16 cellular contexts compared by ENCODE assay signal in the genomic region with DNA sequence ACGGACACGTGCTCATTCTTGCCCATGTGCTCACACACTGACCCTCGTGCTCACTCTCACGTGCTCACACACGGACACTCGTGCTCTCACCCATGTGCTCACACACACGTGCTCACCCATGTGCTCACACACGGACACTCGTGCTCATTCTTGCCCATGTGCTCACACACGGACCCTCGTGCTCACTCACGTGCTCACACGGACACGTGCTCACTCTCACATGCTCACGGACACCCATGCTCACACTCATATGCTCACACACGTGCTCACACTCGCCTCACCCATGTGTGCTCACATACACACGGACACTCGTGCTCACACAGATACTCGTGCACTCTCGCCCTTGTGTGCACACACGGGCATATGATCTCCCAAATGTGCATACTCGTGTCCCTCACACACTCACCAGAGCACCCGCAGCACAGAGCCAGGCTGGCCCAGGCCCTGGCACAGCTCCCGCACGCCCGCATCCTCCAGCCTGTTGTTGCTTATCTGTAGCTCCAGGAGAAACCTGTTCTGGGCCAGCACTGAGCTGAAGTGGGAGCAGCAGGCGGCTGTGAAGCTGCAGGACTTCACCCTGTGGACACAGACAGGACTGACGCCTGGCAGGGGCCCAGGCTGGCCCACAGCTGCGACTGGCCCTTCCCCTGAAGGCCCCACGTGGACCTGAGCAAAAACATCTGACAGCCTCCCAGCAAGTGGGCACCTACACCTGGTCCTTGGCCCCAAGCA. TPM values are rescaled to one million over a fixed set of nuclear protein-coding genes. Genes with fewer than 3 reads are reported as not detected.
A peak's percentile ranks its signal among the peaks of the same experiment; 100 is the strongest.
DNase-seq lines count a peak whose midpoint lies in the region; ATAC-seq and TF ChIP-seq lines count a peak whose summit lies in the region.
"Had no signal": no experiment of that assay in that cellular context is flagged by ENCODE, and none has a peak within 500 bp of the region (broad histone marks: within the 10 kb centered on the region; RNA-seq: fewer than 3 reads in every experiment).

No MANE protein-coding gene starts in this region.

- no peaks in the 10 kb centered on the region for H3K9me3 ChIP-seq in vagina
- H3K9me3 ChIP-seq: SK-N-SH, thoracic aorta had no signal

- no peak for TF ChIP-seq CTCF in vagina (IDR thresholded peaks at IDR 0.05)

- H3K27me3 Mint-ChIP-seq in activated CD4-positive, alpha-beta memory T cell treated with anti-CD3 and anti-CD28 coated beads, Interleukin-2, amount 10 ng/mL, durations not matched to agents 7 days and 5 days = no peaks in the 10 kb centered on the region
- no peaks in the 10 kb centered on the region for H3K27me3 Mint-ChIP-seq in activated CD4-positive, alpha-beta memory T cell treated with anti-CD3 and anti-CD28 coated beads for 36 hours
- H3K27me3 Mint-ChIP-seq in activated naive CD8-positive, alpha-beta T cell treated with anti-CD3 and anti-CD28 coated beads for 36 hours = no peaks in the 10 kb centered on the region
- H3K27me3 Mint-ChIP-seq: CD4-positive, CD25-positive, alpha-beta regulatory T cell had no signal

- peak; percentile 1 to 60 for ATAC-seq in left cardiac atrium
- no peak for ATAC-seq in stimulated activated effector memory CD8-positive, alpha-beta T cell treated with anti-CD3 and anti-CD28 coated beads, Interleukin-12 subunit alpha, Interleukin-12 subunit beta, amount 100 ng/mL, for 72 hours

- peaks cover 4 to 95% of the 10 kb centered on the region in 2 donors for H3K36me3 ChIP-seq in vagina

- no peak overlapping the region for H3K27ac ChIP-seq in vagina
- H3K27ac ChIP-seq: GM23248, thoracic aorta had no signal

- H3K9me3 Mint-ChIP-seq in activated CD4-positive, alpha-beta memory T cell treated with anti-CD3 and anti-CD28 coated beads, Interleukin-2, amount 10 ng/mL, durations not matched to agents 7 days and 5 days = no peaks in the 10 kb centered on the region
- H3K9me3 Mint-ChIP-seq in activated CD4-positive, alpha-beta memory T cell treated with anti-CD3 and anti-CD28 coated beads for 36 hours = no peaks in the 10 kb centered on the region
- no peaks in the 10 kb centered on the region for H3K9me3 Mint-ChIP-seq in activated naive CD8-positive, alpha-beta T cell treated with anti-CD3 and anti-CD28 coated beads for 36 hours
- no peaks in the 10 kb centered on the region for H3K9me3 Mint-ChIP-seq in stimulated activated effector memory CD8-positive, alpha-beta T cell treated with anti-CD3 and anti-CD28 coated beads, Interleukin-12 subunit alpha, Interleukin-12 subunit beta, amount 100 ng/mL, for 72 hours
- H3K9me3 Mint-ChIP-seq: CD4-positive, CD25-positive, alpha-beta regulatory T cell had no signal

- CTCF ChIA-PET in activated CD4-positive, alpha-beta memory T cell treated with anti-CD3 and anti-CD28 coated beads, Interleukin-2, amount 10 ng/mL, durations not matched to agents 7 days and 5 days (lab: Charles Lee) = no interaction called here
- CTCF ChIA-PET in activated CD4-positive, alpha-beta memory T cell treated with anti-CD3 and anti-CD28 coated beads for 36 hours (lab: Charles Lee) = no interaction called here

- H3K27ac Mint-ChIP-seq in activated CD4-positive, alpha-beta memory T cell treated with anti-CD3 and anti-CD28 coated beads, Interleukin-2, amount 10 ng/mL, durations not matched to agents 7 days and 5 days = peak overlapping the region; percentile 38
- no peak overlapping the region for H3K27ac Mint-ChIP-seq in activated CD4-positive, alpha-beta memory T cell treated with anti-CD3 and anti-CD28 coated beads for 36 hours
- H3K27ac Mint-ChIP-seq in activated naive CD8-positive, alpha-beta T cell treated with anti-CD3 and anti-CD28 coated beads for 36 hours = peak overlapping the region; percentile 69
- peak overlapping the region; percentile 69 for H3K27ac Mint-ChIP-seq in stimulated activated effector memory CD8-positive, alpha-beta T cell treated with anti-CD3 and anti-CD28 coated beads, Interleukin-12 subunit alpha, Interleukin-12 subunit beta, amount 100 ng/mL, for 72 hours

- no peak overlapping the region for H3K4me3 Mint-ChIP-seq in activated CD4-positive, alpha-beta memory T cell treated with anti-CD3 and anti-CD28 coated beads, Interleukin-2, amount 10 ng/mL, durations not matched to agents 7 days and 5 days
- no peak overlapping the region for H3K4me3 Mint-ChIP-seq in activated CD4-positive, alpha-beta memory T cell treated with anti-CD3 and anti-CD28 coated beads for 36 hours
- H3K4me3 Mint-ChIP-seq in activated naive CD8-positive, alpha-beta T cell treated with anti-CD3 and anti-CD28 coated beads for 36 hours = no peak overlapping the region
- H3K4me3 Mint-ChIP-seq in stimulated activated effector memory CD8-positive, alpha-beta T cell treated with anti-CD3 and anti-CD28 coated beads, Interleukin-12 subunit alpha, Interleukin-12 subunit beta, amount 100 ng/mL, for 72 hours = no peak overlapping the region

- H3K4me1 ChIP-seq in vagina = peaks cover 8% of the 10 kb centered on the region

- POLR2A ChIA-PET in activated CD4-positive, alpha-beta memory T cell treated with anti-CD3 and anti-CD28 coated beads, Interleukin-2, amount 10 ng/mL, durations not matched to agents 7 days and 5 days (lab: Charles Lee) = interaction anchor here (1.1 kb wide), 1 partner anchor 9 kb away, joined by 5 read pairs; a partner anchor contains a TSS
- POLR2A ChIA-PET in activated CD4-positive, alpha-beta memory T cell treated with anti-CD3 and anti-CD28 coated beads for 36 hours (lab: Charles Lee) = no interaction called here

- no peak for TF ChIP-seq POLR2A in vagina (IDR thresholded peaks at IDR 0.05)

- peaks cover 22% of the 10 kb centered on the region for H3K4me1 Mint-ChIP-seq in activated CD4-positive, alpha-beta memory T cell treated with anti-CD3 and anti-CD28 coated beads, Interleukin-2, amount 10 ng/mL, durations not matched to agents 7 days and 5 days
- H3K4me1 Mint-ChIP-seq in activated CD4-positive, alpha-beta memory T cell treated with anti-CD3 and anti-CD28 coated beads for 36 hours (ENCODE audit: low read depth) = peaks cover 5% of the 10 kb centered on the region
- H3K4me1 Mint-ChIP-seq in activated naive CD8-positive, alpha-beta T cell treated with anti-CD3 and anti-CD28 coated beads for 36 hours = peaks cover 6% of the 10 kb centered on the region
- H3K4me1 Mint-ChIP-seq in stimulated activated effector memory CD8-positive, alpha-beta T cell treated with anti-CD3 and anti-CD28 coated beads, Interleukin-12 subunit alpha, Interleukin-12 subunit beta, amount 100 ng/mL, for 72 hours = peaks cover 14% of the 10 kb centered on the region

- peaks cover 51% of the 10 kb centered on the region for H3K36me3 Mint-ChIP-seq in activated CD4-positive, alpha-beta memory T cell treated with anti-CD3 and anti-CD28 coated beads, Interleukin-2, amount 10 ng/mL, durations not matched to agents 7 days and 5 days (ENCODE audit: low read depth)
- peaks cover 42% of the 10 kb centered on the region for H3K36me3 Mint-ChIP-seq in activated CD4-positive, alpha-beta memory T cell treated with anti-CD3 and anti-CD28 coated beads for 36 hours
- H3K36me3 Mint-ChIP-seq in activated naive CD8-positive, alpha-beta T cell treated with anti-CD3 and anti-CD28 coated beads for 36 hours = peaks cover 24% of the 10 kb centered on the region
- peaks cover 86% of the 10 kb centered on the region for H3K36me3 Mint-ChIP-seq in stimulated activated effector memory CD8-positive, alpha-beta T cell treated with anti-CD3 and anti-CD28 coated beads, Interleukin-12 subunit alpha, Interleukin-12 subunit beta, amount 100 ng/mL, for 72 hours

- no peaks in the 10 kb centered on the region for H3K27me3 ChIP-seq in vagina

- H3K4me3 ChIP-seq in vagina = no peak overlapping the region
- H3K4me3 ChIP-seq: GM23248, thoracic aorta had no signal

- no peak for DNase-seq in activated CD4-positive, alpha-beta memory T cell treated with anti-CD3 and anti-CD28 coated beads, Interleukin-2, amount 10 ng/mL, durations not matched to agents 7 days and 5 days
- DNase-seq in activated CD4-positive, alpha-beta memory T cell treated with anti-CD3 and anti-CD28 coated beads for 36 hours = no peak
- DNase-seq in activated naive CD8-positive, alpha-beta T cell treated with anti-CD3 and anti-CD28 coated beads for 36 hours = no peak
- DNase-seq in left cardiac atrium (no peak), vagina (ENCODE audit: extremely low spot score in 2 of 2) (no peak), A172 (ENCODE audit: low spot score) (no peak), T-helper 2 cell (no peak)
- DNase-seq in stimulated activated effector memory CD8-positive, alpha-beta T cell treated with anti-CD3 and anti-CD28 coated beads, Interleukin-12 subunit alpha, Interleukin-12 subunit beta, amount 100 ng/mL, for 72 hours (ENCODE audit: low spot score in 2 of 2) = no peak
- DNase-seq: CD4-positive, CD25-positive, alpha-beta regulatory T cell; EL; GM23248; NCI-H446 treated with DMSO at 0.1 percent for 48 hours; SK-N-SH; stimulated activated CD4-positive, alpha-beta T cell treated with anti-CD3 and anti-CD28 coated beads, Interleukin-15, amount 100 ng/mL, for 24 hours had no signal

- intact Hi-C loops in activated CD4-positive, alpha-beta memory T cell treated with anti-CD3 and anti-CD28 coated beads for 36 hours (cut with micrococcal nuclease) = no loop called here
- intact Hi-C loops in left cardiac atrium (cut with DNase I) = no loop called here
- intact Hi-C loops in vagina (cut with DNase I) = no loop called here

RNA-seq across cellular contexts. Expression of a gene that starts 9.3 kb away (rescaled TPM):
- 100 to 1,000 TPM; 109 to 117 TPM for total RNA-seq in activated CD4-positive, alpha-beta memory T cell treated with anti-CD3 and anti-CD28 coated beads, Interleukin-2, amount 10 ng/mL, durations not matched to agents 7 days and 5 days
- total RNA-seq in activated CD4-positive, alpha-beta memory T cell treated with anti-CD3 and anti-CD28 coated beads for 36 hours = 100 to 1,000 TPM; 127 to 134 TPM
- total RNA-seq in activated naive CD8-positive, alpha-beta T cell treated with anti-CD3 and anti-CD28 coated beads for 36 hours = 10 to 100 TPM; 94.7 to 97.2 TPM
- total RNA-seq in left cardiac atrium (100 to 1,000 TPM; 153 to 159 TPM), vagina (252 TPM)
- total RNA-seq in A172 (2014; rRNA removed; shearing (Covaris generic)) = 299 and 316 TPM in 2 replicates

RNA-seq across cellular contexts. Expression of a gene that starts 37.6 kb away (rescaled TPM):
- 10 to 100 TPM; 45.1 to 52.5 TPM for total RNA-seq in activated CD4-positive, alpha-beta memory T cell treated with anti-CD3 and anti-CD28 coated beads, Interleukin-2, amount 10 ng/mL, durations not matched to agents 7 days and 5 days
- 10 to 100 TPM; 39.8 to 42.0 TPM for total RNA-seq in activated CD4-positive, alpha-beta memory T cell treated with anti-CD3 and anti-CD28 coated beads for 36 hours
- 10 to 100 TPM; 46.0 to 48.7 TPM for total RNA-seq in activated naive CD8-positive, alpha-beta T cell treated with anti-CD3 and anti-CD28 coated beads for 36 hours
- 10 to 100 TPM; 47.9 to 56.5 TPM for total RNA-seq in left cardiac atrium
- total RNA-seq in vagina = 53.5 TPM
- total RNA-seq in A172 (2014; rRNA removed; shearing (Covaris generic)) = 74.6 and 99.9 TPM in 2 replicates

RNA-seq across cellular contexts. Expression of a gene that starts 39.6 kb away (rescaled TPM):
- total RNA-seq in activated CD4-positive, alpha-beta memory T cell treated with anti-CD3 and anti-CD28 coated beads, Interleukin-2, amount 10 ng/mL, durations not matched to agents 7 days and 5 days = 1 to 10 TPM; 2.2 to 2.5 TPM
- 1 to 10 TPM; 1.3 to 1.6 TPM for total RNA-seq in activated CD4-positive, alpha-beta memory T cell treated with anti-CD3 and anti-CD28 coated beads for 36 hours
- 1 to 10 TPM; 1.4 to 2.2 TPM for total RNA-seq in activated naive CD8-positive, alpha-beta T cell treated with anti-CD3 and anti-CD28 coated beads for 36 hours
- under 1 TPM; 0.47 to 0.68 TPM for total RNA-seq in left cardiac atrium
- 0.49 TPM for total RNA-seq in vagina
- not detected in 2 replicates for total RNA-seq in A172 (2014; rRNA removed; shearing (Covaris generic))

RNA-seq across cellular contexts. Expression of a gene that starts 47.7 kb away (rescaled TPM):
- total RNA-seq in activated CD4-positive, alpha-beta memory T cell treated with anti-CD3 and anti-CD28 coated beads, Interleukin-2, amount 10 ng/mL, durations not matched to agents 7 days and 5 days = 10 to 100 TPM; 20.1 to 21.5 TPM
- 10 to 100 TPM; 15.0 to 16.7 TPM for total RNA-seq in activated CD4-positive, alpha-beta memory T cell treated with anti-CD3 and anti-CD28 coated beads for 36 hours
- total RNA-seq in activated naive CD8-positive, alpha-beta T cell treated with anti-CD3 and anti-CD28 coated beads for 36 hours = 10 to 100 TPM; 17.3 to 18.2 TPM
- total RNA-seq in left cardiac atrium = 10 to 100 TPM; 21.5 to 26.5 TPM
- total RNA-seq in vagina = 36.1 TPM
- total RNA-seq in A172 (2014; rRNA removed; shearing (Covaris generic)) = 29.7 and 30.4 TPM in 2 replicates

RNA-seq across cellular contexts. Expression of a gene that starts 55.9 kb away (rescaled TPM):
- 10 to 100 TPM; 69.2 to 73.5 TPM for total RNA-seq in activated CD4-positive, alpha-beta memory T cell treated with anti-CD3 and anti-CD28 coated beads, Interleukin-2, amount 10 ng/mL, durations not matched to agents 7 days and 5 days
- 10 to 100 TPM; 41.7 to 45.6 TPM for total RNA-seq in activated CD4-positive, alpha-beta memory T cell treated with anti-CD3 and anti-CD28 coated beads for 36 hours
- 10 to 100 TPM; 22.2 to 22.9 TPM for total RNA-seq in activated naive CD8-positive, alpha-beta T cell treated with anti-CD3 and anti-CD28 coated beads for 36 hours
- total RNA-seq in left cardiac atrium = 1 to 10 TPM in 1 of 2 donors, under 1 TPM in 1; 0.55 to 1.6 TPM
- total RNA-seq in vagina = 12.0 TPM
- total RNA-seq in A172 (2014; rRNA removed; shearing (Covaris generic)) = 0.19 TPM in 1 of 2 replicates, not detected in the other
- total RNA-seq: A673, GM23248 had no signal
